1 cellular context compared by ENCODE assay signal in genomic region chr1:170063109-170063826, GRCh38.
A peak's percentile ranks its signal among the peaks of the same experiment; 100 is the strongest.
TF ChIP-seq lines count a peak whose summit lies in the region.

No MANE protein-coding gene starts in this region.

TF ChIP-seq in K562, 482 proteins besides CTCF, POLR2A, EP300 and RAD21 (continued from another document):
- TF ChIP-seq HMGXB4 (CRISPR knock-in tag; IDR thresholded peaks at IDR 0.05) (no peak), ATF3 (IDR thresholded peaks at IDR 0.05) (peak; percentile 57; the same call in 1 of the 2 replicates), ATF3 (CRISPR knock-in tag; conservative IDR thresholded peaks at IDR 0.05) (no peak), TCF3 (CRISPR knock-in tag; IDR thresholded peaks at IDR 0.05) (peak; percentile 22; the same call in 1 of the 2 replicates), PKNOX1 (IDR thresholded peaks at IDR 0.05) (peak; percentile 81), NFE2 (IDR thresholded peaks at IDR 0.05; ENCODE audit: low read depth) (peak; percentile 74), ZNF316 (IDR thresholded peaks at IDR 0.05) (peak; percentile 75), CBFA2T2 (conservative IDR thresholded peaks at IDR 0.05) (0 out of 2 replicates have a peak, but pooled peaks have one; percentile 31), MEIS2 (IDR thresholded peaks at IDR 0.05; ENCODE audit: partially characterized antibody) (peak; percentile 83), JUND (IDR thresholded peaks at IDR 0.05; ENCODE audit: borderline replicate concordance, low read depth, low read length) (peak; percentile 63), JUND (tag; IDR thresholded peaks at IDR 0.05; ENCODE audit: borderline replicate concordance, low read depth, low read length) (peak; percentile 47; the same call in 1 of the 3 replicates), SMARCA4 (IDR thresholded peaks at IDR 0.05) (peak; percentile 51; the same call in 1 of the 2 replicates), BCLAF1 (IDR thresholded peaks at IDR 0.05; ENCODE audit: borderline replicate concordance in 1 of 2, control insufficient read depth in 1 of 2, low read depth in 2 of 2, low read length in 1 of 2) (no peak), SOX6 (IDR thresholded peaks at IDR 0.05) (peak; percentile 88), CBX8 (IDR thresholded peaks at IDR 0.05; ENCODE audit: borderline replicate concordance, extremely low read depth, low read depth, low read length, poor library complexity, severe bottlenecking) (no peak), ZNF398 (CRISPR knock-in tag; IDR thresholded peaks at IDR 0.05) (no peak), HMBOX1 (IDR thresholded peaks at IDR 0.05) (peak; percentile 54; the same call in 1 of the 2 replicates), C11orf30 (IDR thresholded peaks at IDR 0.05; ENCODE audit: low read depth) (peak; percentile 69), DPF2 (IDR thresholded peaks at IDR 0.05) (peak; percentile 61), ARID1B (IDR thresholded peaks at IDR 0.05) (peak; percentile 63), GTF2F1 (IDR thresholded peaks at IDR 0.05; ENCODE audit: low read depth, low read length) (no peak), RCOR1 (IDR thresholded peaks at IDR 0.05; ENCODE audit: borderline replicate concordance in 1 of 2, low read depth in 2 of 2, low read length in 2 of 2) (peak in 1 of 2 experiments; percentile 53; a peak in 2 of 4 replicates), ZNF445 (CRISPR knock-in tag; IDR thresholded peaks at IDR 0.05; ENCODE audit: low read depth) (no peak), ETV1 (tag; conservative IDR thresholded peaks at IDR 0.05; ENCODE audit: low read depth) (0 out of 2 replicates have a peak, but pooled peaks have one; percentile 31), MAFK (IDR thresholded peaks at IDR 0.05; ENCODE audit: low read length) (peak; percentile 39; the same call in 1 of the 2 replicates), TRIM24 (IDR thresholded peaks at IDR 0.05) (peak in 1 of 2 experiments; percentile 33; a peak in 1 of 4 replicates), TAF9B (IDR thresholded peaks at IDR 0.05; ENCODE audit: partially characterized antibody) (no peak), MAFG (tag; conservative IDR thresholded peaks at IDR 0.05) (0 out of 2 replicates have a peak, but pooled peaks have one; percentile 36), KDM1A (IDR thresholded peaks at IDR 0.05) (peak; percentile 42 to 53; a peak in 3 of 4 replicates), MECOM (CRISPR knock-in tag; IDR thresholded peaks at IDR 0.05) (peak; percentile 69), DACH1 (IDR thresholded peaks at IDR 0.05; ENCODE audit: partially characterized antibody) (peak; percentile 50), SMARCE1 (IDR thresholded peaks at IDR 0.05) (peak; percentile 38; the same call in 1 of the 2 replicates)
